32 cellular contexts compared by ENCODE assay signal in the genomic region with DNA sequence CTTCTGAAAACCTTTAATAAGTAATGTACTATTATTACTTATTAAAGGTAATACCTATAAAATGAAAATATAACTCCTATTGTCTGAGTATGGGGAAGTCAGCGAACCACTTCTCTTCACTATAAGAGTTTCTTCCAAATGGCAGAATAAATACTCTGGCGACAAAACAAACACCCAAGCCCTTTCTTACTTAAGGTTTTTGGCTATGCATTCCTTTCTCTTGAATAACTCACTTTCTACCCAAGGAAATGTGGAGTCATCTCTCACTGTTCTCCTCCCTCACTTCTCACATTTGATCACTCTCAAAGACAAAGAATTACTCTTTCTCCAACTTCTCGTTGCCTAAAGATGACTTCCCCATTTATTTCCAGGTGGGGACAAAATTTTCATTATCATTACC.
"Had no signal": no experiment of that assay in that cellular context is flagged by ENCODE, and none has a peak within 500 bp of the region (broad histone marks: within the 10 kb centered on the region; RNA-seq: fewer than 3 reads in every experiment).

No MANE protein-coding gene starts in this region.

- H3K4me3 Mint-ChIP-seq: activated CD4-positive, alpha-beta memory T cell treated with anti-CD3 and anti-CD28 coated beads for 36 hours; activated CD4-positive, alpha-beta T cell treated with anti-CD3 and anti-CD28 coated beads, Interleukin-2, amount 10 ng/mL, durations not matched to agents 24 days and 14 days; activated naive CD4-positive, alpha-beta T cell treated with anti-CD3 and anti-CD28 coated beads for 36 hours; activated naive CD8-positive, alpha-beta T cell treated with anti-CD3 and anti-CD28 coated beads for 36 hours; activated T-helper 1 cell treated with anti-CD3 and anti-CD28 coated beads, Interleukin-12 subunit alpha, Interleukin-12 subunit beta, Interleukin-2, Interleukin-4 antibody, amounts not matched to agents 30 ng/mL and 10 ng/mL and 1 ng/mL, durations not matched to agents 14 hours and 24 hours and 36 hours; central memory CD8-positive, alpha-beta T cell; memory B cell; naive thymus-derived CD8-positive, alpha-beta T cell; neural progenitor cell; T-helper 1 cell treated with Interleukin-12 subunit alpha and Interleukin-12 subunit beta and Interleukin-4 antibody, amounts not matched to agents 30 μg/mL and 1 μg/mL, for 36 hours had no signal

- H3K4me1 Mint-ChIP-seq: activated CD4-positive, alpha-beta T cell treated with anti-CD3 and anti-CD28 coated beads, Interleukin-2, amount 10 ng/mL, durations not matched to agents 24 days and 14 days; activated naive CD8-positive, alpha-beta T cell treated with anti-CD3 and anti-CD28 coated beads for 36 hours; central memory CD8-positive, alpha-beta T cell; memory B cell; naive thymus-derived CD8-positive, alpha-beta T cell; neural progenitor cell had no signal

- ATAC-seq: activated CD4-positive, CD25-positive, alpha-beta regulatory T cell treated with anti-CD3 and anti-CD28 coated beads, Interleukin-2, amount 50 U/mL, for 24 hours; gastrocnemius medialis; left cardiac atrium; naive thymus-derived CD8-positive, alpha-beta T cell; psoas muscle had no signal

- H3K4me1 ChIP-seq: adrenal gland, colonic mucosa, gastrocnemius medialis, neural progenitor cell, parathyroid adenoma, psoas muscle, right atrium auricular region, tibial nerve had no signal

- H3K9me3 ChIP-seq: adrenal gland, colonic mucosa, gastrocnemius medialis, psoas muscle, right atrium auricular region had no signal

- H3K27ac Mint-ChIP-seq: activated CD4-positive, alpha-beta memory T cell treated with anti-CD3 and anti-CD28 coated beads for 36 hours; activated CD4-positive, alpha-beta T cell treated with anti-CD3 and anti-CD28 coated beads, Interleukin-2, amount 10 ng/mL, durations not matched to agents 24 days and 14 days; activated naive CD4-positive, alpha-beta T cell treated with anti-CD3 and anti-CD28 coated beads for 36 hours; activated naive CD8-positive, alpha-beta T cell treated with anti-CD3 and anti-CD28 coated beads for 36 hours; activated T-helper 1 cell treated with anti-CD3 and anti-CD28 coated beads, Interleukin-12 subunit alpha, Interleukin-12 subunit beta, Interleukin-2, Interleukin-4 antibody, amounts not matched to agents 30 ng/mL and 10 ng/mL and 1 ng/mL, durations not matched to agents 14 hours and 24 hours and 36 hours; memory B cell; naive thymus-derived CD8-positive, alpha-beta T cell; neural progenitor cell; T-helper 1 cell treated with Interleukin-12 subunit alpha and Interleukin-12 subunit beta and Interleukin-4 antibody, amounts not matched to agents 30 μg/mL and 1 μg/mL, for 36 hours had no signal

- H3K27me3 ChIP-seq: adrenal gland, colonic mucosa, gastrocnemius medialis, neural progenitor cell, right atrium auricular region, tibial nerve had no signal

- H3K4me3 ChIP-seq: adrenal gland, colonic mucosa, gastrocnemius medialis, neural progenitor cell, psoas muscle, right atrium auricular region, tibial nerve had no signal

- H3K27ac ChIP-seq: adrenal gland, colonic mucosa, epithelial cell of prostate, gastrocnemius medialis, neural progenitor cell, parathyroid adenoma, psoas muscle, right atrium auricular region, tibial nerve, WERI-Rb-1 had no signal

- H3K36me3 Mint-ChIP-seq: activated CD4-positive, alpha-beta memory T cell treated with anti-CD3 and anti-CD28 coated beads for 36 hours; activated naive CD8-positive, alpha-beta T cell treated with anti-CD3 and anti-CD28 coated beads for 36 hours; memory B cell; naive thymus-derived CD8-positive, alpha-beta T cell; neural progenitor cell had no signal

- DNase-seq: activated CD4-positive, alpha-beta memory T cell treated with anti-CD3 and anti-CD28 coated beads for 36 hours; activated CD4-positive, alpha-beta T cell treated with anti-CD3 and anti-CD28 coated beads, Interleukin-2, amount 10 ng/mL, durations not matched to agents 24 days and 14 days; activated CD8-positive, alpha-beta memory T cell treated with anti-CD3 and anti-CD28 coated beads, Interleukin-2, amount 50 U/mL, for 4 hours; activated effector memory CD4-positive, alpha-beta T cell treated with anti-CD3 and anti-CD28 coated beads, Interleukin-2, amount 50 U/mL, for 16 hours; activated naive CD4-positive, alpha-beta T cell treated with anti-CD3 and anti-CD28 coated beads for 36 hours; activated naive CD8-positive, alpha-beta T cell treated with anti-CD3 and anti-CD28 coated beads for 36 hours; activated T-cell treated with anti-CD3 and anti-CD28 coated beads, Interleukin-2, amount 50 U/mL, for 1 hour; adrenal gland; aorta; colonic mucosa; effector CD8-positive, alpha-beta T cell; gastrocnemius medialis; glutamatergic neuron; left cardiac atrium; naive thymus-derived CD8-positive, alpha-beta T cell; occipital lobe; psoas muscle; stimulated activated CD4-positive, alpha-beta T cell treated with anti-CD3 and anti-CD28 coated beads, Interleukin-15, amount 100 ng/mL, for 24 hours; stimulated activated CD4-positive, alpha-beta T cell treated with anti-CD3 and anti-CD28 coated beads, Interleukin-2, amount 100 ng/mL, for 24 hours; stimulated activated naive CD4-positive, alpha-beta T cell treated with Interleukin-2 at 50 U/mL for 16 hours; T1000; WERI-Rb-1 had no signal

- H3K9me3 Mint-ChIP-seq: activated CD4-positive, alpha-beta memory T cell treated with anti-CD3 and anti-CD28 coated beads for 36 hours; activated CD4-positive, alpha-beta T cell treated with anti-CD3 and anti-CD28 coated beads, Interleukin-2, amount 10 ng/mL, durations not matched to agents 24 days and 14 days; activated naive CD8-positive, alpha-beta T cell treated with anti-CD3 and anti-CD28 coated beads for 36 hours; activated T-helper 1 cell treated with anti-CD3 and anti-CD28 coated beads, Interleukin-12 subunit alpha, Interleukin-12 subunit beta, Interleukin-2, Interleukin-4 antibody, amounts not matched to agents 30 ng/mL and 10 ng/mL and 1 ng/mL, durations not matched to agents 14 hours and 24 hours and 36 hours; central memory CD8-positive, alpha-beta T cell; neural progenitor cell; T-helper 1 cell treated with Interleukin-12 subunit alpha and Interleukin-12 subunit beta and Interleukin-4 antibody, amounts not matched to agents 30 μg/mL and 1 μg/mL, for 36 hours had no signal

- H3K36me3 ChIP-seq: adrenal gland, colonic mucosa, gastrocnemius medialis, neural progenitor cell, right atrium auricular region, tibial nerve, WERI-Rb-1 had no signal

- H3K27me3 Mint-ChIP-seq: activated CD4-positive, alpha-beta memory T cell treated with anti-CD3 and anti-CD28 coated beads for 36 hours; activated CD4-positive, alpha-beta T cell treated with anti-CD3 and anti-CD28 coated beads, Interleukin-2, amount 10 ng/mL, durations not matched to agents 24 days and 14 days; activated naive CD8-positive, alpha-beta T cell treated with anti-CD3 and anti-CD28 coated beads for 36 hours; central memory CD8-positive, alpha-beta T cell; memory B cell; naive thymus-derived CD8-positive, alpha-beta T cell had no signal
